ENCODE assay signal across 19 cellular contexts in genomic region chr1:186900539-186901237, GRCh38.
"Had no signal": no experiment of that assay in that cellular context is flagged by ENCODE, and none has a peak within 500 bp of the region (broad histone marks: within the 10 kb centered on the region; RNA-seq: fewer than 3 reads in every experiment).

No MANE protein-coding gene starts in this region.

- H3K36me3 Mint-ChIP-seq: neural progenitor cell; stimulated activated memory B cell treated with anti-CD40 and anti-IgM and Interleukin-4, amounts not matched to agents 10 μg/mL and 1 μg/mL and 100 μg/mL, for 72 hours had no signal

- H3K27ac Mint-ChIP-seq: activated naive CD4-positive, alpha-beta T cell treated with anti-CD3 and anti-CD28 coated beads for 36 hours; activated naive CD8-positive, alpha-beta T cell treated with anti-CD3 and anti-CD28 coated beads, Interleukin-2, amount 50 U/mL, for 24 hours; activated T-helper 17 cell treated with anti-CD3 and anti-CD28 coated beads, Interleukin-2, amount 50 U/mL, for 72 hours; effector memory CD8-positive, alpha-beta T cell; neural progenitor cell; stimulated activated memory B cell treated with anti-CD40 and anti-IgM and Interleukin-4, amounts not matched to agents 10 μg/mL and 1 μg/mL and 100 μg/mL, for 72 hours; T-helper 1 cell treated with Interleukin-12 subunit alpha and Interleukin-12 subunit beta and Interleukin-4 antibody, amounts not matched to agents 30 μg/mL and 1 μg/mL, for 36 hours had no signal

- H3K4me3 ChIP-seq: lung, neural progenitor cell, ovary, tibial artery had no signal

- H3K27me3 Mint-ChIP-seq: activated naive CD8-positive, alpha-beta T cell treated with anti-CD3 and anti-CD28 coated beads, Interleukin-2, amount 50 U/mL, for 24 hours; effector memory CD8-positive, alpha-beta T cell; stimulated activated memory B cell treated with anti-CD40 and anti-IgM and Interleukin-4, amounts not matched to agents 10 μg/mL and 1 μg/mL and 100 μg/mL, for 72 hours had no signal

- H3K4me3 Mint-ChIP-seq: activated CD4-positive, alpha-beta T cell treated with anti-CD3 and anti-CD28 coated beads for 36 hours; activated naive CD4-positive, alpha-beta T cell treated with anti-CD3 and anti-CD28 coated beads for 36 hours; activated naive CD8-positive, alpha-beta T cell treated with anti-CD3 and anti-CD28 coated beads, Interleukin-2, amount 50 U/mL, for 24 hours; activated T-helper 17 cell treated with anti-CD3 and anti-CD28 coated beads, Interleukin-2, amount 50 U/mL, for 72 hours; effector memory CD8-positive, alpha-beta T cell; neural progenitor cell; stimulated activated memory B cell treated with anti-CD40 and anti-IgM and Interleukin-4, amounts not matched to agents 10 μg/mL and 1 μg/mL and 100 μg/mL, for 72 hours; T-helper 1 cell treated with Interleukin-12 subunit alpha and Interleukin-12 subunit beta and Interleukin-4 antibody, amounts not matched to agents 30 μg/mL and 1 μg/mL, for 36 hours had no signal

- FAIRE-seq: urothelium cell line had no signal

- H3K36me3 ChIP-seq: neural progenitor cell, ovary, tibial artery had no signal

- H3K27ac ChIP-seq: foreskin keratinocyte, neural progenitor cell, ovary, tibial artery had no signal

- H3K4me1 Mint-ChIP-seq: stimulated activated memory B cell treated with anti-CD40 and anti-IgM and Interleukin-4, amounts not matched to agents 10 μg/mL and 1 μg/mL and 100 μg/mL, for 72 hours had no signal

- H3K9me3 Mint-ChIP-seq: activated naive CD4-positive, alpha-beta T cell treated with anti-CD3 and anti-CD28 coated beads for 36 hours; activated naive CD8-positive, alpha-beta T cell treated with anti-CD3 and anti-CD28 coated beads, Interleukin-2, amount 50 U/mL, for 24 hours; neural progenitor cell; T-helper 1 cell treated with Interleukin-12 subunit alpha and Interleukin-12 subunit beta and Interleukin-4 antibody, amounts not matched to agents 30 μg/mL and 1 μg/mL, for 36 hours had no signal

- DNase-seq: activated CD4-positive, alpha-beta T cell treated with anti-CD3 and anti-CD28 coated beads for 36 hours; activated CD8-positive, alpha-beta memory T cell treated with anti-CD3 and anti-CD28 coated beads, Interleukin-2, amount 50 U/mL, for 48 hours; activated naive CD4-positive, alpha-beta T cell treated with anti-CD3 and anti-CD28 coated beads for 36 hours; activated naive CD8-positive, alpha-beta T cell treated with anti-CD3 and anti-CD28 coated beads, Interleukin-2, amount 50 U/mL, for 24 hours; aorta; dermis blood vessel endothelial cell; effector memory CD8-positive, alpha-beta T cell; erythroblast; foreskin keratinocyte; glutamatergic neuron; ovary; stimulated activated CD4-positive, alpha-beta T cell treated with anti-CD3 and anti-CD28 coated beads, Interleukin-2, amount 100 ng/mL, for 48 hours; tibial artery had no signal

- H3K4me1 ChIP-seq: neural progenitor cell had no signal

- H3K9me3 ChIP-seq: ovary, tibial artery had no signal
